ENCODE assay signal across 24 cellular contexts in genomic region chr12:76383988-76384387, GRCh38.
"Had no signal": no experiment of that assay in that cellular context is flagged by ENCODE, and none has a peak within 500 bp of the region (broad histone marks: within the 10 kb centered on the region; RNA-seq: fewer than 3 reads in every experiment).

No MANE protein-coding gene starts in this region.

- H3K4me1 ChIP-seq: left ventricle myocardium inferior, stomach, testis, thyroid gland, transverse colon, upper lobe of left lung, vagina had no signal

- H3K27me3 ChIP-seq: ovary, stomach, testis, thyroid gland, transverse colon, upper lobe of left lung, vagina had no signal

- H3K36me3 ChIP-seq: ovary had no signal

- ATAC-seq: mucosa of descending colon; naive thymus-derived CD4-positive, alpha-beta T cell; natural killer cell treated with Interleukin-12 subunit alpha and Interleukin-12 subunit beta and Interleukin-15 and Interleukin-18, amount 100 ng/mL, for 72 hours; right cardiac atrium; sciatic nerve; stimulated activated naive B cell treated with anti-CD40 and anti-IgM and Interleukin-4, amounts not matched to agents 10 μg/mL and 1 μg/mL and 100 μg/mL, for 72 hours; stimulated activated naive CD8-positive, alpha-beta T cell treated with anti-CD3 and anti-CD28 coated beads, Interleukin-15, Interleukin-2, amounts not matched to agents 100 U/mL and 50 U/mL, for 24 hours had no signal

- H3K27ac ChIP-seq: left ventricle myocardium inferior, ovary, skin epidermis, stomach, testis, thyroid gland, transverse colon, upper lobe of left lung, vagina had no signal

- H3K4me3 ChIP-seq: left ventricle myocardium inferior, lung, mucosa of descending colon, ovary, skin epidermis, stomach, testis, thyroid gland, transverse colon, upper lobe of left lung, vagina had no signal

- DNase-seq: islet precursor cell; left ventricle myocardium inferior; midbrain; mucosa of descending colon; naive thymus-derived CD4-positive, alpha-beta T cell; ovary; retina; right cardiac atrium; stimulated activated CD4-positive, alpha-beta T cell treated with anti-CD3 and anti-CD28 coated beads, Interleukin-12 subunit alpha, Interleukin-12 subunit beta, amount 100 ng/mL, for 4 hours; stimulated activated CD4-positive, alpha-beta T cell treated with anti-CD3 and anti-CD28 coated beads, Interleukin-15, amount 100 ng/mL, for 24 hours; stimulated activated CD4-positive, alpha-beta T cell treated with anti-CD3 and anti-CD28 coated beads, Interleukin-2, amount 100 ng/mL, for 24 hours; stimulated activated CD4-positive, alpha-beta T cell treated with anti-CD3 and anti-CD28 coated beads, Interleukin-4, amount 100 ng/mL, for 1 hour; stimulated activated naive B cell treated with anti-CD40 and anti-IgM and Interleukin-4, amounts not matched to agents 10 μg/mL and 1 μg/mL and 100 μg/mL, for 72 hours; stimulated activated naive CD8-positive, alpha-beta T cell treated with anti-CD3 and anti-CD28 coated beads, Interleukin-15, Interleukin-2, amounts not matched to agents 100 U/mL and 50 U/mL, for 24 hours; stomach; testis; thyroid gland; transverse colon; upper lobe of left lung had no signal

- H3K9me3 ChIP-seq: left ventricle myocardium inferior, mucosa of descending colon, ovary, stomach, testis, thyroid gland, transverse colon, upper lobe of left lung, vagina had no signal
